8 cellular contexts compared by ENCODE assay signal in the genomic region with DNA sequence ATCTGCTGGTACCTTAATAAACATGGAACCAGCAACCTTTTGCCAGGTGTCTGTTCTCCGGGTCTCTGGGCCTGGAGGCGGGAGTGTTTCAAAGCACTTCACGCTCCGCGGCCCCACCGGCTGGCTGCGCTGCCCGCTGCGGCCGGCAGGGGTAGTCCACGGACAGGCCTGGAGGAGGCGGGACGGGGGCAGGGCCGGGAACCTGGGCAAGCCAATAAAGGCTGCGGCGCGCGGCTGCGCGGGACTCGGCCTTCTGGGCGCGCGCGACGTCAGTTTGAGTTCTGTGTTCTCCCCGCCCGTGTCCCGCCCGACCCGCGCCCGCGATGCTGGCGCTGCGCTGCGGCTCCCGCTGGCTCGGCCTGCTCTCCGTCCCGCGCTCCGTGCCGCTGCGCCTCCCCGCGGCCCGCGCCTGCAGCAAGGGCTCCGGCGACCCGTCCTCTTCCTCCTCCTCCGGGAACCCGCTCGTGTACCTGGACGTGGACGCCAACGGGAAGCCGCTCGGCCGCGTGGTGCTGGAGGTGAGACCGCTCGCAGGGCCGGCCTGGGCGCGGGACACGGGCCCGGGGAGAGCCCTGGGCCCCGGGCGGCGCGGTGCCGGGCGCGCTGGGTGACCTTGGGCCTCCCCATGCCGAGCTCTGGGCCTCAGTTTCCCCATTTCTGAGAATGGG. TPM values are rescaled to one million over a fixed set of nuclear protein-coding genes. Genes with fewer than 3 reads are reported as not detected.
DNase-seq lines count a peak whose midpoint lies in the region; ATAC-seq and TF ChIP-seq lines count a peak whose summit lies in the region.

Gene PPIF (plus strand): TSS at position 244 of the 668 bp plus-strand sequence. CDS start 80 bp downstream, at position 324.

- POLR2A ChIA-PET in activated CD4-positive, alpha-beta T cell treated with anti-CD3 and anti-CD28 coated beads, Interleukin-2, amount 10 ng/mL, durations not matched to agents 7 days and 5 days (lab: Charles Lee), result no interaction called here

- peaks cover 44% of the 10 kb centered on the region for H3K4me1 Mint-ChIP-seq in activated CD4-positive, alpha-beta T cell treated with anti-CD3 and anti-CD28 coated beads, Interleukin-2, amount 10 ng/mL, durations not matched to agents 7 days and 5 days

- peaks cover 32% of the 10 kb centered on the region for H3K36me3 Mint-ChIP-seq in activated CD4-positive, alpha-beta T cell treated with anti-CD3 and anti-CD28 coated beads, Interleukin-2, amount 10 ng/mL, durations not matched to agents 7 days and 5 days (ENCODE audit: low read depth)

- peaks cover 44% of the 10 kb centered on the region for H4K20me1 ChIP-seq in BLaER1

- H3K4me3 ChIP-seq in BLaER1 (peak within 1 kb of the TSS; percentile 97), coronary artery (peak within 1 kb of the TSS; percentile 96)

- no peaks in the 10 kb centered on the region for H3K9me3 Mint-ChIP-seq in activated CD4-positive, alpha-beta T cell treated with anti-CD3 and anti-CD28 coated beads, Interleukin-2, amount 10 ng/mL, durations not matched to agents 7 days and 5 days

- peak within 1 kb of the TSS; percentile 98 for H3K27ac ChIP-seq in BLaER1
- H3K27ac ChIP-seq in coronary artery, result peak within 1 kb of the TSS; percentile 53 to 88

- H3K9ac ChIP-seq in BLaER1, result peak within 1 kb of the TSS; percentile 98

- H3K4me3 Mint-ChIP-seq in activated CD4-positive, alpha-beta T cell treated with anti-CD3 and anti-CD28 coated beads, Interleukin-2, amount 10 ng/mL, durations not matched to agents 7 days and 5 days, result peak within 1 kb of the TSS; percentile 84

- ATAC-seq in HG03378 (IDR thresholded peaks at IDR 0.05; ENCODE audit: unreplicated experiment), result peak; percentile 66

- CTCF ChIA-PET in activated CD4-positive, alpha-beta T cell treated with anti-CD3 and anti-CD28 coated beads, Interleukin-2, amount 10 ng/mL, durations not matched to agents 7 days and 5 days (lab: Charles Lee), result interaction anchor here (0.7 to 8.0 kb wide), 13 partner anchors 11 to 118 kb away, joined by 3 to 147 read pairs (median 3); no protein-coding TSS in a partner anchor

- H3K27ac Mint-ChIP-seq in activated CD4-positive, alpha-beta T cell treated with anti-CD3 and anti-CD28 coated beads, Interleukin-2, amount 10 ng/mL, durations not matched to agents 7 days and 5 days, result peak within 1 kb of the TSS; percentile 93

- no peaks in the 10 kb centered on the region for H3K9me3 ChIP-seq in BLaER1

- DNase-seq in NCI-H510A (lab: John Stamatoyannopoulos, UW) (peak; percentile 62), coronary artery (ENCODE audit: low spot score) (peak; percentile 94), left kidney (ENCODE audit: low read depth, low spot score) (peak; percentile 97)
- DNase-seq in activated CD4-positive, alpha-beta T cell treated with anti-CD3 and anti-CD28 coated beads, Interleukin-2, amount 10 ng/mL, durations not matched to agents 7 days and 5 days, result peak; percentile 93
- peak; percentile 93 for DNase-seq in stimulated activated CD4-positive, alpha-beta T cell treated with anti-CD3 and anti-CD28 coated beads, Interleukin-1b, Interleukin-23, amount 100 ng/mL, for 48 hours

- TF ChIP-seq POLR2A in GM19099 (IDR thresholded peaks at IDR 0.05; ENCODE audit: extremely low read depth, insufficient read length, low read depth), result peak; percentile 93

- H3K27me3 Mint-ChIP-seq in activated CD4-positive, alpha-beta T cell treated with anti-CD3 and anti-CD28 coated beads, Interleukin-2, amount 10 ng/mL, durations not matched to agents 7 days and 5 days, result no peaks in the 10 kb centered on the region

- H3K4me2 ChIP-seq in BLaER1, result peak within 1 kb of the TSS; percentile 97

- H3K27me3 ChIP-seq in BLaER1, result no peaks in the 10 kb centered on the region

- peak; percentile 96 for TF ChIP-seq CTCF in coronary artery (IDR thresholded peaks at IDR 0.05)

- H3K36me3 ChIP-seq in BLaER1, result peaks cover 38% of the 10 kb centered on the region

- H3K4me1 ChIP-seq in BLaER1, result peaks cover 45% of the 10 kb centered on the region

RNA-seq across cellular contexts. Expression of gene PPIF, which starts in this region (rescaled TPM):
- total RNA-seq in activated CD4-positive, alpha-beta T cell treated with anti-CD3 and anti-CD28 coated beads, Interleukin-2, amount 10 ng/mL, durations not matched to agents 7 days and 5 days, result 10 to 100 TPM; 53.7 to 56.7 TPM

Comparison
In these comparisons a context has a peak if more than half of its experiments do, and no peak if none do; other contexts are left out.
1. Peak in every context shown above with its lines: DNase-seq, ATAC-seq, H3K4me3 ChIP-seq and H3K27ac ChIP-seq.